In the genomic region with DNA sequence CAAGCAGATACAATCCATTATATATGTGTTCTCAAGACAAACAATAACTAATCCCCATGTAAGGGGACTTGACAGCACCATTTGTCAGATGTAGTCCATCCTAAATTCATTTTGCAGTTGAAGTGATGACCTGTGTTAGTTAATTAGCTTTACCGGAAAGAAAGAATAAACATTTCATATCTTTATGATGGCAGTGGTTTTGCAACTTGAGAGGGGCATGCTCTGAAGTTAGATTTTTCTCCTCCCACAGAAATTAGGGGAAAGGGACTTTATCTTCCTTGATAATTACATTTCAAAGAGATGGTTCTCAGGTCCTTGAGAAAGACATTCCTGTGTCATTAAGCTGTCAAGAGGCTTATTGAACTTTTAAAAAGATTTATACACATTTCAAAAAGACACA, we compare ENCODE assay signal across 15 cellular contexts.
DNase-seq lines count a peak whose midpoint lies in the region; ATAC-seq and TF ChIP-seq lines count a peak whose summit lies in the region.
"Had no signal": no experiment of that assay in that cellular context is flagged by ENCODE, and none has a peak within 500 bp of the region (broad histone marks: within the 10 kb centered on the region; RNA-seq: fewer than 3 reads in every experiment).

No MANE protein-coding gene starts in this region.

- H3K36me3 ChIP-seq in cardiac muscle cell (no peaks in the 10 kb centered on the region), heart right ventricle (no peaks in the 10 kb centered on the region)
- H3K36me3 ChIP-seq: BLaER1 treated with 17β-estradiol and CSF1 and Interleukin-3, amounts not matched to agents 10 nM and 100 nM had no signal

- 37 to 40% methylated on average over 1 of the region's 1 CpG for WGBS in heart right ventricle, 2 donors

- H3K9me3 ChIP-seq in cardiac muscle cell (ENCODE audit: low read depth) (no peaks in the 10 kb centered on the region), heart right ventricle (peaks cover 0 to 21% (median 0%) of the 10 kb centered on the region in 11 donors)
- H3K9me3 ChIP-seq: BLaER1 treated with 17β-estradiol and CSF1 and Interleukin-3, amounts not matched to agents 10 nM and 100 nM had no signal

- H3K27ac Mint-ChIP-seq in nephron progenitor cell: peak overlapping the region; percentile 91
- H3K27ac Mint-ChIP-seq: B cell; CD8-positive, alpha-beta T cell; H9 had no signal

- DNase-seq in cardiac muscle cell (ENCODE audit: low read depth in 1 of 2, low spot score in 1 of 2) (no peak), heart right ventricle (no peak), SK-N-DZ (ENCODE audit: low spot score) (peak; percentile 60), nephron progenitor cell (no peak), posterior vena cava (ENCODE audit: low spot score) (no peak), NCI-H2029 (lab: John Stamatoyannopoulos, UW) (no peak)
- DNase-seq: CD8-positive, alpha-beta T cell; DMS 273 treated with DMSO at 0.1 percent for 48 hours; DMS53; DND-41; EL; H9 had no signal

- no peak for ATAC-seq in heart right ventricle
- ATAC-seq: CD8-positive, alpha-beta T cell; GM12878 had no signal

- intact Hi-C loops in heart right ventricle (cut with DNase I) (no loop called here), posterior vena cava (cut with DNase I) (no loop called here)

- no peaks in the 10 kb centered on the region for H3K9me3 Mint-ChIP-seq in nephron progenitor cell
- H3K9me3 Mint-ChIP-seq: H9 had no signal

- H3K36me3 Mint-ChIP-seq in nephron progenitor cell (ENCODE audit: low read depth): no peaks in the 10 kb centered on the region
- H3K36me3 Mint-ChIP-seq: CD8-positive, alpha-beta T cell had no signal

- H3K27ac ChIP-seq in cardiac muscle cell (peak overlapping the region; percentile 48), heart right ventricle (no peak overlapping the region)
- H3K27ac ChIP-seq: BLaER1 treated with 17β-estradiol and CSF1 and Interleukin-3, amounts not matched to agents 10 nM and 100 nM had no signal

- no peak overlapping the region for H3K4me3 ChIP-seq in cardiac muscle cell
- no peak overlapping the region for H3K4me3 ChIP-seq in heart right ventricle
- H3K4me3 ChIP-seq: BLaER1 treated with 17β-estradiol and CSF1 and Interleukin-3, amounts not matched to agents 10 nM and 100 nM; GM12878 had no signal

- H3K27me3 ChIP-seq in cardiac muscle cell: no peaks in the 10 kb centered on the region
- no peaks in the 10 kb centered on the region for H3K27me3 ChIP-seq in heart right ventricle
- H3K27me3 ChIP-seq: BLaER1 treated with 17β-estradiol and CSF1 and Interleukin-3, amounts not matched to agents 10 nM and 100 nM had no signal

- H3K4me3 Mint-ChIP-seq in nephron progenitor cell: no peak overlapping the region
- H3K4me3 Mint-ChIP-seq: B cell; CD8-positive, alpha-beta T cell; H9 had no signal

- H3K4me1 Mint-ChIP-seq in nephron progenitor cell: peaks cover 36% of the 10 kb centered on the region
- H3K4me1 Mint-ChIP-seq: B cell had no signal

- no peaks in the 10 kb centered on the region for H3K27me3 Mint-ChIP-seq in nephron progenitor cell (ENCODE audit: low read depth, poor library complexity)
- H3K27me3 Mint-ChIP-seq: B cell had no signal

- peaks cover 11% of the 10 kb centered on the region for H3K4me1 ChIP-seq in cardiac muscle cell (ENCODE audit: low read depth)
- no peaks in the 10 kb centered on the region for H3K4me1 ChIP-seq in heart right ventricle
- H3K4me1 ChIP-seq: BLaER1 treated with 17β-estradiol and CSF1 and Interleukin-3, amounts not matched to agents 10 nM and 100 nM had no signal

- no peak for TF ChIP-seq CTCF in cardiac muscle cell (IDR thresholded peaks at IDR 0.05; ENCODE audit: low read depth, low read length)
- TF ChIP-seq CTCF in heart right ventricle (IDR thresholded peaks at IDR 0.05): no peak
- TF ChIP-seq CTCF in nephron progenitor cell (IDR thresholded peaks at IDR 0.05): no peak
